8 cellular contexts compared by ENCODE assay signal in the genomic region with DNA sequence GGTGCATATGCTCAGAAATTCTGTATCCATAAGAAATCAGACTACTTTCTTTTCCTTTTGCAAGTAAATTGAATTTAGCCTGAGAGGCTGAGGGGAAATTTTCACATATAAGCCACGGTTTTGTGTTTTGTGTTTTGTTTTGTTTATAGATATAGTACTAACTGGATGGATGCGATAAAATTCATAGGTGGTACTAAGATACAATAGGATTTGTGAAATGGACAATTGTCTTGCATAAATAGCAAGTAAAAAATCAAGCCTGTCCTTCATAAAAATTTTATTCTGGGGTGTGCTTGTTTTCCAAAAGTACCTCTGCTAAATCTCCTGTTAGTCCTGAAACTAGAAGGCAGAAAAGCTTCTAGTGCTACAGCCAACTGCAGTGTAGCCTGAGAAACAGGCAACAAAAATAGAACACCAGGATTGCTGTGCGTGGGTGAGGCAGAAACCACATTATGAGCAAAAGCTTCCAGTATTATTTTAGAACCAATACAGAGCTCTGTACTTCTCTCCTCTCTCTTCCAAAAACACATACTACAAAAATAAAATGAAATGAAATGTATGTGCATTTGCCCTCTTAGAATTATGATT. TPM values are rescaled to one million over a fixed set of nuclear protein-coding genes. Genes with fewer than 3 reads are reported as not detected.
DNase-seq lines count a peak whose midpoint lies in the region; ATAC-seq and TF ChIP-seq lines count a peak whose summit lies in the region.

No MANE protein-coding gene starts in this region.

- no peaks in the 10 kb centered on the region for H3K9me3 ChIP-seq in iPS-18c (ENCODE audit: control insufficient read depth, insufficient read depth, low read length)

- DNase-seq in AG10803 (ENCODE audit: low read depth): peak; percentile 57
- DNase-seq in activated T-cell treated with anti-CD3 and anti-CD28 coated beads, Interleukin-2, amount 50 U/mL, for 72 hours: peak in 1 of 2 donors; percentile 5
- peak in 6 of 49 donors; percentile 7 to 28 (median 14) for DNase-seq in substantia nigra (lab: John Stamatoyannopoulos, UW)
- no peak for DNase-seq in RWPE1 (ENCODE audit: low spot score)
- DNase-seq in dermis blood vessel endothelial cell: no peak

- no peaks in the 10 kb centered on the region for H3K9me3 Mint-ChIP-seq in activated T-cell treated with anti-CD3 and anti-CD28 coated beads, Interleukin-2, amount 50 U/mL, for 72 hours

- H3K27ac ChIP-seq in substantia nigra (ENCODE audit: low read depth, low read length, poor library complexity, severe bottlenecking) (peak overlapping the region; percentile 87), RWPE1 (no peak overlapping the region)

- no peaks in the 10 kb centered on the region for H3K36me3 Mint-ChIP-seq in activated T-cell treated with anti-CD3 and anti-CD28 coated beads, Interleukin-2, amount 50 U/mL, for 72 hours (ENCODE audit: insufficient read depth in 2 of 2)

- ATAC-seq in GM19035 (IDR thresholded peaks at IDR 0.05; ENCODE audit: unreplicated experiment): peak; percentile 36
- peak; percentile 56 for ATAC-seq in HG03442 (IDR thresholded peaks at IDR 0.05; ENCODE audit: unreplicated experiment)
- ATAC-seq in activated T-cell treated with anti-CD3 and anti-CD28 coated beads, Interleukin-2, amount 50 U/mL, for 72 hours (replicated peaks in 1 of 2): peak in 1 of 2 donors; percentile 47

- TF ChIP-seq CTCF in AG10803 (conservative IDR thresholded peaks at IDR 0.05; ENCODE audit: low read length) (no peak), RWPE1 (conservative IDR thresholded peaks at IDR 0.05; ENCODE audit: low read depth) (no peak)

- H3K4me3 ChIP-seq in AG10803 (ENCODE audit: low read length) (peak overlapping the region; percentile 50), iPS-18c (ENCODE audit: insufficient read depth, low read depth, low read length) (peak overlapping the region; percentile 45; the same call in 1 of the 2 replicates)

- peaks cover 13% of the 10 kb centered on the region for H3K27me3 Mint-ChIP-seq in activated T-cell treated with anti-CD3 and anti-CD28 coated beads, Interleukin-2, amount 50 U/mL, for 72 hours (ENCODE audit: low read depth)

- H3K4me3 Mint-ChIP-seq in activated T-cell treated with anti-CD3 and anti-CD28 coated beads, Interleukin-2, amount 50 U/mL, for 72 hours: peak overlapping the region; percentile 16 to 62

- peaks cover 19% of the 10 kb centered on the region for H3K4me1 Mint-ChIP-seq in activated T-cell treated with anti-CD3 and anti-CD28 coated beads, Interleukin-2, amount 50 U/mL, for 72 hours (ENCODE audit: low read depth)

- H3K27ac Mint-ChIP-seq in activated T-cell treated with anti-CD3 and anti-CD28 coated beads, Interleukin-2, amount 50 U/mL, for 72 hours: no peak overlapping the region

- CTCF ChIA-PET in RWPE1 (lab: Yijun Ruan, JAX): no interaction called here

- POLR2A ChIA-PET in RWPE1 (lab: Yijun Ruan, JAX; ENCODE audit: low non-redundant PET): no interaction called here

RNA-seq across cellular contexts. Expression of gene HDAC9, which starts 0.6 kb away (rescaled TPM):
- 1 to 10 TPM in 1 of 2 donors, under 1 TPM in 1; 0.55 to 2.9 TPM for total RNA-seq in activated T-cell treated with anti-CD3 and anti-CD28 coated beads, Interleukin-2, amount 50 U/mL, for 72 hours
- total RNA-seq in dermis blood vessel endothelial cell: 2.7 and 3.9 TPM in 2 replicates
